Comparison of ENCODE assay signal across 9 cellular contexts in the genomic region with DNA sequence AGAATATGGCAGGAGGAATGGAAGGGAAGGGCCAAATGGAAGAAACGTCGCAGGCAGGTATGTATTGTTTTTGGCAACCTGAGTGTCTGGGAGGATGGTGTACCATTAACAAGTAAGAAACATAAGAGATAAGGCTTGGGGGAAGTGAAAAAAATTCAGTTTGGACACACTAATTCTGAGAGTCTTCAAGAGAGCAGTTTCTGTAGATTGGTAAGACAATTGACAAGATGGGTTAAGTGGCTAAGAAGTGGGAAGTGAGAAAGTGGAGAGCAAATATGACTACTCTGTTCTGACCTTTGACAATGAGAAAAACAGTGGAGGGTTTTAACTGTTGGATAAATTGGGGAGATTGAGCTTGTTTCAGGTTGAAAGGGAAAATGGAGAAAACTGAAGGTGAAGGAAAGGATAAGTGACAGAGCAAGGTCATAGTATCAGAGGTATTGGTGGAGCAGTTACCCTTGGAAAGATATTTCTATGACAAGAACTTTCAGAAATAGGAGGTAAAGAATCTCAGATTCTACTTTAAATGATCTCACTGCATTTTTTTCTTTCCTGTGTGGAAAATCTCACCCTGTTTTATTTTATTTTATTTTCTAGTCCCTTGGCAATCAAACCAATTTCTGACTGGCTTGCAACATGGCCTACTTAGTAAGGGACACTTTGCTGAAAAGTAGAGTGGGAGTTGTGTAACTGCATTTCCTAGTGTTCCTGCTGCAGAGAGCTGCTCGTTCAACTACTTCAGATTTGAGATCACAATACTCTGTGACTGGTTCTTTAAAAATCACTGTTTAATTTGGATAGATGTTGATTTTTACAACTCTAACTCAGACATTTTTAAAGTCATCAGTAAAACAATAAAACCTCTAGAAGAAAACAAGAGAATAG. TPM values are rescaled to one million over a fixed set of nuclear protein-coding genes. Genes with fewer than 3 reads are reported as not detected.
A peak's percentile ranks its signal among the peaks of the same experiment; 100 is the strongest.
DNase-seq lines count a peak whose midpoint lies in the region; ATAC-seq and TF ChIP-seq lines count a peak whose summit lies in the region.
"Had no signal": no experiment of that assay in that cellular context is flagged by ENCODE, and none has a peak within 500 bp of the region (broad histone marks: within the 10 kb centered on the region; RNA-seq: fewer than 3 reads in every experiment).

No MANE protein-coding gene starts in this region.

- H3K4me1 ChIP-seq in osteoblast (ENCODE audit: insufficient read depth, low read length): no peaks in the 10 kb centered on the region
- H3K4me1 ChIP-seq: SJSA1 had no signal

- intact Hi-C loops in sciatic nerve (cut with DNase I): no loop called here

- no peaks in the 10 kb centered on the region for H3K9me3 ChIP-seq in osteoblast (ENCODE audit: low read depth, low read length)
- H3K9me3 ChIP-seq: SJSA1 had no signal

- no peak overlapping the region for H2AFZ ChIP-seq in osteoblast (ENCODE audit: low read length)

- no peaks in the 10 kb centered on the region for H4K20me1 ChIP-seq in osteoblast (ENCODE audit: insufficient read depth, low read length)

- ATAC-seq in HG02642 (IDR thresholded peaks at IDR 0.05; ENCODE audit: poor library complexity, unreplicated experiment): peak; percentile 98
- no peak for ATAC-seq in sciatic nerve
- ATAC-seq: left ventricle myocardium superior had no signal

- no peaks in the 10 kb centered on the region for H3K36me3 ChIP-seq in osteoblast (ENCODE audit: insufficient read depth, low read length)
- H3K36me3 ChIP-seq: SJSA1 had no signal

- TF ChIP-seq CTCF in NB4 (IDR thresholded peaks at IDR 0.05; ENCODE audit: low read depth, low read length) (no peak), osteoblast (IDR thresholded peaks at IDR 0.05; ENCODE audit: extremely low read depth, low read depth, low read length) (no peak)

- TF ChIP-seq POLR2A in NB4 (IDR thresholded peaks at IDR 0.05; ENCODE audit: extremely low read depth, insufficient read length): no peak

- H3K4me2 ChIP-seq in osteoblast (ENCODE audit: insufficient read depth, low read length): no peak overlapping the region

- H3K79me2 ChIP-seq in osteoblast (ENCODE audit: insufficient read depth, low read length): no peaks in the 10 kb centered on the region

- H3K4me3 ChIP-seq in NB4 (ENCODE audit: low read depth, low read length) (no peak overlapping the region), osteoblast (ENCODE audit: insufficient read depth, low read length) (no peak overlapping the region)
- H3K4me3 ChIP-seq: SJSA1 had no signal

- no peaks in the 10 kb centered on the region for H3K27me3 ChIP-seq in osteoblast (ENCODE audit: insufficient read depth, low read length)
- H3K27me3 ChIP-seq: SJSA1 had no signal

- no peak overlapping the region for H3K27ac ChIP-seq in osteoblast (ENCODE audit: low read depth, low read length)
- H3K27ac ChIP-seq: SJSA1 had no signal

- DNase-seq in GM19238 (ENCODE audit: insufficient read length, low spot score): peak; percentile 56
- DNase-seq in NB4 (ENCODE audit: low read depth): peak; percentile 25
- peak; percentile 2 for DNase-seq in osteoblast (ENCODE audit: insufficient read length, low spot score, missing footprints)
- no peak for DNase-seq in sciatic nerve (ENCODE audit: low spot score)
- no peak for DNase-seq in NAMALWA (ENCODE audit: low spot score)
- DNase-seq in OCI-M1 (lab: John Stamatoyannopoulos, UW): no peak
- DNase-seq: left ventricle myocardium superior had no signal

RNA-seq across cellular contexts. Expression of gene GABPB1, which starts 23.1 kb away (rescaled TPM):
- total RNA-seq in osteoblast: 33.3 and 44.9 TPM in 2 replicates
- 17.1 TPM for total RNA-seq in sciatic nerve

RNA-seq across cellular contexts. Expression of gene USP8, which starts 46.1 kb away (rescaled TPM):
- total RNA-seq in osteoblast (53.0 and 61.2 TPM in 2 replicates), sciatic nerve (77.9 TPM)

Comparison
In these comparisons a context has a peak if more than half of its experiments do, and no peak if none do; other contexts are left out.
1. DNase-seq: peak in GM19238 (single experiment), NB4 (single experiment) and osteoblast (single experiment); none in sciatic nerve (single experiment), NAMALWA (single experiment) and OCI-M1 (single experiment).